ENCODE assay signal across 3 cellular contexts in the genomic region with DNA sequence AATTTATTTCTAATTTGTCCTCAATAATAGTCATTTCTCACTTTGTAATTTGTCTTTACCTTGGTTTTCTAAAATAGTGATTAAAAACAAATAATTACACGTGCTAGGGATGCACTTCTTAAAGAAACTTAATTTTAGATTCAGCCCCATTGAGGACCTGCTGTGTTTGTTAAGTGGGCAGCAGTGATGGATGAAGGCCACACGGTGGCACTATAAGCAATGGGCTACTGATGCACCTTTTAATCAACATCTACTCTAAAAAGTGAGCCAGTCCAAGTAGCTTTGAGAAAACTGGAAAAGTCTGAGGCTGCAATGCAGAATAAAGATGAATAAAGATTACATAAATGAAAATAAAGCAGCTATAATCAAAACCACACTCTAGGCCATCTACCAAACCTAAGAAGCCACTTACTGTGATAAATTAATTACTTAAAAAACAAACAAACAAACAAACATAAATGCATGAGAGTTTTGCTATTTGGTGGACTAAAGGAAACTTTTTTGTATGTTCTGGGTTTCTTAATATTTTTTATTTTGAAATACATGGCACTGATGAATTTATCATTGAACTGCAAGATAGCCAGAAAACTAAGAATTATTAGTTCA.
TF ChIP-seq lines count a peak whose summit lies in the region.

No MANE protein-coding gene starts in this region.

TF ChIP-seq in HEK293T, 16 proteins besides CTCF, POLR2A, EP300 and RAD21 (continued from another document):
- TF ChIP-seq BHLHE40 (IDR thresholded peaks at IDR 0.05; ENCODE audit: borderline replicate concordance) = no peak
- TF ChIP-seq SP1 (IDR thresholded peaks at IDR 0.05) = no peak
- TF ChIP-seq LEF1 (IDR thresholded peaks at IDR 0.05; ENCODE audit: borderline replicate concordance) = no peak
- no peak for TF ChIP-seq ARNT (IDR thresholded peaks at IDR 0.05)
- TF ChIP-seq L3MBTL2 (conservative IDR thresholded peaks at IDR 0.05) = no peak
- TF ChIP-seq CTBP1 (IDR thresholded peaks at IDR 0.05; ENCODE audit: borderline replicate concordance) = no peak

TF ChIP-seq in endothelial cell of umbilical vein, 7 proteins besides CTCF, POLR2A, EP300 and RAD21 (continued from another document):
- TF ChIP-seq MYC (IDR thresholded peaks at IDR 0.05; ENCODE audit: low read depth, low read length) = no peak
TF ChIP-seq in endothelial cell of umbilical vein: peak in this region for 0.

TF ChIP-seq in neural cell, 6 proteins besides CTCF, POLR2A, EP300 and RAD21 (continued from another document):
- TF ChIP-seq, protein P1, sequence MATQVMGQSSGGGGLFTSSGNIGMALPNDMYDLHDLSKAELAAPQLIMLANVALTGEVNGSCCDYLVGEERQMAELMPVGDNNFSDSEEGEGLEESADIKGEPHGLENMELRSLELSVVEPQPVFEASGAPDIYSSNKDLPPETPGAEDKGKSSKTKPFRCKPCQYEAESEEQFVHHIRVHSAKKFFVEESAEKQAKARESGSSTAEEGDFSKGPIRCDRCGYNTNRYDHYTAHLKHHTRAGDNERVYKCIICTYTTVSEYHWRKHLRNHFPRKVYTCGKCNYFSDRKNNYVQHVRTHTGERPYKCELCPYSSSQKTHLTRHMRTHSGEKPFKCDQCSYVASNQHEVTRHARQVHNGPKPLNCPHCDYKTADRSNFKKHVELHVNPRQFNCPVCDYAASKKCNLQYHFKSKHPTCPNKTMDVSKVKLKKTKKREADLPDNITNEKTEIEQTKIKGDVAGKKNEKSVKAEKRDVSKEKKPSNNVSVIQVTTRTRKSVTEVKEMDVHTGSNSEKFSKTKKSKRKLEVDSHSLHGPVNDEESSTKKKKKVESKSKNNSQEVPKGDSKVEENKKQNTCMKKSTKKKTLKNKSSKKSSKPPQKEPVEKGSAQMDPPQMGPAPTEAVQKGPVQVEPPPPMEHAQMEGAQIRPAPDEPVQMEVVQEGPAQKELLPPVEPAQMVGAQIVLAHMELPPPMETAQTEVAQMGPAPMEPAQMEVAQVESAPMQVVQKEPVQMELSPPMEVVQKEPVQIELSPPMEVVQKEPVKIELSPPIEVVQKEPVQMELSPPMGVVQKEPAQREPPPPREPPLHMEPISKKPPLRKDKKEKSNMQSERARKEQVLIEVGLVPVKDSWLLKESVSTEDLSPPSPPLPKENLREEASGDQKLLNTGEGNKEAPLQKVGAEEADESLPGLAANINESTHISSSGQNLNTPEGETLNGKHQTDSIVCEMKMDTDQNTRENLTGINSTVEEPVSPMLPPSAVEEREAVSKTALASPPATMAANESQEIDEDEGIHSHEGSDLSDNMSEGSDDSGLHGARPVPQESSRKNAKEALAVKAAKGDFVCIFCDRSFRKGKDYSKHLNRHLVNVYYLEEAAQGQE (IDR thresholded peaks at IDR 0.05; ENCODE audit: borderline replicate concordance) = no peak
- TF ChIP-seq EZH2 (IDR thresholded peaks at IDR 0.05; ENCODE audit: borderline replicate concordance, insufficient read depth, low read length, poor library complexity, severe bottlenecking) (no peak), TAF1 (IDR thresholded peaks at IDR 0.05; ENCODE audit: low read depth) (no peak), POLR2AphosphoS5 (IDR thresholded peaks at IDR 0.05) (no peak), MXI1 (conservative IDR thresholded peaks at IDR 0.05; ENCODE audit: poor library complexity, severe bottlenecking) (no peak)
